11 cellular contexts compared by ENCODE assay signal in genomic region chr19:32652893-32653625, GRCh38. TPM values are rescaled to one million over a fixed set of nuclear protein-coding genes. Genes with fewer than 3 reads are reported as not detected.
DNase-seq lines count a peak whose midpoint lies in the region; ATAC-seq and TF ChIP-seq lines count a peak whose summit lies in the region.
"Had no signal": no experiment of that assay in that cellular context is flagged by ENCODE, and none has a peak within 500 bp of the region (broad histone marks: within the 10 kb centered on the region; RNA-seq: fewer than 3 reads in every experiment).

No MANE protein-coding gene starts in this region.

- peaks cover 22 to 34% (median 27%) of the 10 kb centered on the region in 4 donors for H3K4me1 ChIP-seq in stomach

- TF ChIP-seq POLR2A in stomach (IDR thresholded peaks at IDR 0.05), result no peak

- no peaks in the 10 kb centered on the region for H3K27me3 Mint-ChIP-seq in progenitor cell of endocrine pancreas

- H3K4me3 ChIP-seq in MG63 (no peak overlapping the region), brain microvascular endothelial cell (ENCODE audit: low read depth, low read length) (no peak overlapping the region), stomach (no peak overlapping the region)

- H3K27ac ChIP-seq in brain microvascular endothelial cell (no peak overlapping the region), stomach (peak overlapping the region; percentile 28 to 62 (median 54))

- TF ChIP-seq EP300 in stomach (IDR thresholded peaks at IDR 0.05), result no peak

- 32 to 51% (median 42%) methylated on average over 13 of the region's 13 CpGs for WGBS in stomach, 5 donors

- intact Hi-C loops in stomach (cut with DNase I; ENCODE audit: low total_unique reads), result no loop called here

- ATAC-seq in GM21723 (IDR thresholded peaks at IDR 0.05; ENCODE audit: unreplicated experiment), result no peak
- no peak for ATAC-seq in HG02981 (IDR thresholded peaks at IDR 0.05; ENCODE audit: unreplicated experiment)

- H3K27me3 ChIP-seq in MG63 (no peaks in the 10 kb centered on the region), brain microvascular endothelial cell (replicated peaks) (no peaks in the 10 kb centered on the region), stomach (no peaks in the 10 kb centered on the region)

- H3K4me3 Mint-ChIP-seq in progenitor cell of endocrine pancreas (ENCODE audit: low read depth), result no peak overlapping the region

- TF ChIP-seq CTCF in brain microvascular endothelial cell (IDR thresholded peaks at IDR 0.05; ENCODE audit: low read depth, low read length, missing control alignments) (no peak), stomach (IDR thresholded peaks at IDR 0.05) (no peak), progenitor cell of endocrine pancreas (IDR thresholded peaks at IDR 0.05; ENCODE audit: unreplicated experiment) (no peak)

- peaks cover 10% of the 10 kb centered on the region for H3K36me3 Mint-ChIP-seq in progenitor cell of endocrine pancreas (ENCODE audit: insufficient read depth)

- DNase-seq in MG63 (peak; percentile 23), brain microvascular endothelial cell (peak; percentile 57), hypothalamus (lab: John Stamatoyannopoulos, UW) (peak in 36 of 51 donors; percentile 4 to 67 (median 37)), stomach (peak; percentile 88), progenitor cell of endocrine pancreas (ENCODE audit: low spot score, unreplicated experiment) (no peak), NOMO-1 treated with dmso at 0.1 percent for 144 hours (lab: John Stamatoyannopoulos, UW; ENCODE audit: unreplicated experiment) (no peak)
- DNase-seq: activated naive CD4-positive, alpha-beta T cell treated with Interleukin-2 at 50 U/mL for 16 hours; KG1; stimulated activated CD4-positive, alpha-beta T cell treated with anti-CD3 and anti-CD28 coated beads, Interleukin-4, amount 100 ng/mL, for 1 hour had no signal

- in situ Hi-C loops in brain microvascular endothelial cell (cut with HindIII; ENCODE audit: low pct_ligation_motif_present, low sequenced_read_pairs), result no loop called here

- H3K4me1 Mint-ChIP-seq in progenitor cell of endocrine pancreas (ENCODE audit: low read depth), result peaks cover 4% of the 10 kb centered on the region

- H3K36me3 ChIP-seq in MG63 (peaks cover 54% of the 10 kb centered on the region), brain microvascular endothelial cell (replicated peaks) (peaks cover 19% of the 10 kb centered on the region), stomach (peaks cover 22 to 64% (median 62%) of the 10 kb centered on the region in 4 donors)

- no peaks in the 10 kb centered on the region for H3K9me3 Mint-ChIP-seq in progenitor cell of endocrine pancreas (ENCODE audit: low read depth)

- no peak overlapping the region for H3K27ac Mint-ChIP-seq in progenitor cell of endocrine pancreas

- H3K9me3 ChIP-seq in MG63 (no peaks in the 10 kb centered on the region), stomach (no peaks in the 10 kb centered on the region)

RNA-seq across cellular contexts. Expression of gene ANKRD27, which starts 21.9 kb away (rescaled TPM):
- total RNA-seq in MG63 (2014; rRNA removed; shearing (Covaris generic); ENCODE audit: low replicate concordance), result 45.4 and 48.5 TPM in 2 replicates
- total RNA-seq in stomach, result 10 to 100 TPM; 19.8 to 61.7 (median 33.3) TPM
- polyA plus RNA-seq in stomach, result 10 to 100 TPM in 2 of 3 donors, 1 to 10 TPM in 1; 8.8 to 14.1 (median 10.5) TPM
- 29.1 and 36.4 TPM in 2 replicates for total RNA-seq in progenitor cell of endocrine pancreas

RNA-seq across cellular contexts. Expression of gene RGS9BP, which starts 22.6 kb away (rescaled TPM):
- 0.37 and 1.2 TPM in 2 replicates for total RNA-seq in MG63 (2014; rRNA removed; shearing (Covaris generic); ENCODE audit: low replicate concordance)
- 1 to 10 TPM in 1 of 5 donors, under 1 TPM in 1, not detected in 3; 0.73 to 1.2 TPM for total RNA-seq in stomach
- polyA plus RNA-seq in stomach, result under 1 TPM; 0.15 to 0.19 (median 0.18) TPM
- 0.09 and 0.10 TPM in 2 replicates for total RNA-seq in progenitor cell of endocrine pancreas

RNA-seq across cellular contexts. Expression of gene NUDT19, which starts 38.6 kb away (rescaled TPM):
- total RNA-seq in MG63 (2014; rRNA removed; shearing (Covaris generic); ENCODE audit: low replicate concordance), result 18.0 and 22.4 TPM in 2 replicates
- total RNA-seq in stomach, result 10 to 100 TPM in 2 of 5 donors, 1 to 10 TPM in 2, not detected in 1; 2.0 to 19.2 (median 9.3) TPM
- 1 to 10 TPM; 6.9 to 8.8 (median 7.8) TPM for polyA plus RNA-seq in stomach
- 11.8 and 13.2 TPM in 2 replicates for total RNA-seq in progenitor cell of endocrine pancreas

Comparison
In these comparisons a context has a peak if more than half of its experiments do, and no peak if none do; other contexts are left out.
1. DNase-seq: peak in MG63 (single experiment), brain microvascular endothelial cell (single experiment), hypothalamus (36 of 51) and stomach (single experiment); none in progenitor cell of endocrine pancreas (single experiment) and NOMO-1 treated with dmso at 0.1 percent for 144 hours (single experiment).